In genomic region chr6:41659935-41660334, GRCh38 we compare ENCODE assay signal across 23 cellular contexts. TPM values are rescaled to one million over a fixed set of nuclear protein-coding genes. Genes with fewer than 3 reads are reported as not detected.
"Had no signal": no experiment of that assay in that cellular context is flagged by ENCODE, and none has a peak within 500 bp of the region (broad histone marks: within the 10 kb centered on the region; RNA-seq: fewer than 3 reads in every experiment).

No MANE protein-coding gene starts in this region.

- H3K4me3 ChIP-seq: dorsolateral prefrontal cortex, hepatocyte, prostate gland, right atrium auricular region, skin epidermis, stomach, vagina had no signal

- H3K9me3 Mint-ChIP-seq: activated CD4-positive, alpha-beta T cell treated with anti-CD3 and anti-CD28 coated beads, Interleukin-2, amount 10 ng/mL, durations not matched to agents 7 days and 5 days; activated naive CD4-positive, alpha-beta T cell treated with anti-CD3 and anti-CD28 coated beads for 36 hours; activated T-cell treated with anti-CD3 and anti-CD28 coated beads, Interleukin-2, amount 50 U/mL, for 24 hours; brain; neural crest cell had no signal

- H3K27me3 ChIP-seq: hepatocyte, right atrium auricular region, vagina had no signal

- H3K36me3 Mint-ChIP-seq: brain had no signal

- H3K4me1 Mint-ChIP-seq: activated CD4-positive, alpha-beta T cell treated with anti-CD3 and anti-CD28 coated beads, Interleukin-2, amount 10 ng/mL, durations not matched to agents 7 days and 5 days had no signal

- H3K27ac ChIP-seq: dorsolateral prefrontal cortex, epithelial cell of prostate, foreskin keratinocyte, hepatocyte, prostate gland, right atrium auricular region, skin epidermis, stomach, vagina had no signal

- ATAC-seq: activated CD4-positive, CD25-positive, alpha-beta regulatory T cell treated with anti-CD3 and anti-CD28 coated beads, Interleukin-2, amount 50 U/mL, for 24 hours; activated CD8-positive, alpha-beta T cell treated with anti-CD3 and anti-CD28 coated beads, Interleukin-2, amount 10 ng/mL, durations not matched to agents 7 days and 5 days; foreskin keratinocyte; T-helper 17 cell had no signal

- DNase-seq: activated CD4-positive, alpha-beta T cell treated with anti-CD3 and anti-CD28 coated beads, Interleukin-2, amount 10 ng/mL, durations not matched to agents 7 days and 5 days; activated CD8-positive, alpha-beta T cell treated with anti-CD3 and anti-CD28 coated beads, Interleukin-2, amount 10 ng/mL, durations not matched to agents 7 days and 5 days; activated naive CD4-positive, alpha-beta T cell treated with anti-CD3 and anti-CD28 coated beads for 36 hours; activated T-cell treated with anti-CD3 and anti-CD28 coated beads, Interleukin-2, amount 50 U/mL, for 24 hours; caudate nucleus; dorsolateral prefrontal cortex; foreskin keratinocyte; mammary epithelial cell; stimulated activated CD4-positive, alpha-beta T cell treated with anti-CD3 and anti-CD28 coated beads, Interleukin-4, amount 100 ng/mL, for 1 hour; stomach; T-helper 17 cell; trophoblast cell had no signal

- H3K4me1 ChIP-seq: foreskin keratinocyte, prostate gland, vagina had no signal

- H3K4me3 Mint-ChIP-seq: activated CD4-positive, alpha-beta T cell treated with anti-CD3 and anti-CD28 coated beads, Interleukin-2, amount 10 ng/mL, durations not matched to agents 7 days and 5 days; activated CD8-positive, alpha-beta T cell treated with anti-CD3 and anti-CD28 coated beads, Interleukin-2, amount 10 ng/mL, durations not matched to agents 7 days and 5 days; activated naive CD4-positive, alpha-beta T cell treated with anti-CD3 and anti-CD28 coated beads for 36 hours; activated T-cell treated with anti-CD3 and anti-CD28 coated beads, Interleukin-2, amount 50 U/mL, for 24 hours; brain; neural crest cell; T-helper 17 cell had no signal

- H3K9me3 ChIP-seq: prostate gland, right atrium auricular region, stomach, vagina had no signal

- H3K27ac Mint-ChIP-seq: activated CD4-positive, alpha-beta T cell treated with anti-CD3 and anti-CD28 coated beads, Interleukin-2, amount 10 ng/mL, durations not matched to agents 7 days and 5 days; activated CD8-positive, alpha-beta T cell treated with anti-CD3 and anti-CD28 coated beads, Interleukin-2, amount 10 ng/mL, durations not matched to agents 7 days and 5 days; activated naive CD4-positive, alpha-beta T cell treated with anti-CD3 and anti-CD28 coated beads for 36 hours; activated T-cell treated with anti-CD3 and anti-CD28 coated beads, Interleukin-2, amount 50 U/mL, for 24 hours; brain; T-helper 17 cell had no signal

- H3K36me3 ChIP-seq: prostate gland, right atrium auricular region, stomach, vagina had no signal

RNA-seq across cellular contexts. Expression of gene MDFI, which starts 21.7 kb away (rescaled TPM):
- total RNA-seq: activated CD4-positive, alpha-beta T cell treated with anti-CD3 and anti-CD28 coated beads, Interleukin-2, amount 10 ng/mL, durations not matched to agents 7 days and 5 days; activated CD8-positive, alpha-beta T cell treated with anti-CD3 and anti-CD28 coated beads, Interleukin-2, amount 10 ng/mL, durations not matched to agents 7 days and 5 days; activated naive CD4-positive, alpha-beta T cell treated with anti-CD3 and anti-CD28 coated beads for 36 hours; myocyte; T-helper 17 cell had no signal
- polyA plus RNA-seq: fibroblast of lung had no signal
